In the genomic region with DNA sequence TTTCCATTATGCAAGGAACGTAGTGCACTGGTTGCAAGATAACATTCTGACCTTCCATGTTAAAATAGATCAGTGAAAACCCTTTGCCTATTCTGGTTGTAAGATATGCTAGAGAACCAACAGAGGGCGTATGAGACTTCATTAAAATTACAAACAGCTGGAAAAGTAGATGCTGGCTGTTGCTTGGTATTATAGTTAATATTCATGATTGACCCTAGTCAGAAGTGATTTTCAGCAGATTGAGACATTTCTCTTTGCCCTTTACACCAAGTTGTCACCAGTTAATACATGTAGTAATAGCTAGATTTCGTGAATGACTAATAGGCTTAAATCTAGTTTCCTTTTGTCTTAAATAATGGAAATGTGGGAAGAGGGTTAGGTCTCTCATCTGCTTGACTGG, we compare ENCODE assay signal across 10 cellular contexts. TPM values are rescaled to one million over a fixed set of nuclear protein-coding genes. Genes with fewer than 3 reads are reported as not detected.
DNase-seq lines count a peak whose midpoint lies in the region; ATAC-seq and TF ChIP-seq lines count a peak whose summit lies in the region.
"Had no signal": no experiment of that assay in that cellular context is flagged by ENCODE, and none has a peak within 500 bp of the region (broad histone marks: within the 10 kb centered on the region; RNA-seq: fewer than 3 reads in every experiment).

No MANE protein-coding gene starts in this region.

- H3K27me3 ChIP-seq in right atrium auricular region = no peaks in the 10 kb centered on the region
- H3K27me3 ChIP-seq in Peyer's patch = no peaks in the 10 kb centered on the region
- no peaks in the 10 kb centered on the region for H3K27me3 ChIP-seq in fibroblast of lung (ENCODE audit: control insufficient read depth, insufficient read depth, low read length)
- H3K27me3 ChIP-seq in upper lobe of right lung = no peaks in the 10 kb centered on the region
- H3K27me3 ChIP-seq in transverse colon = no peaks in the 10 kb centered on the region

- H4K20me1 ChIP-seq in fibroblast of lung (ENCODE audit: control insufficient read depth, extremely low read depth, insufficient read depth, low read length) = peaks cover 6% of the 10 kb centered on the region

- no peak overlapping the region for H2AFZ ChIP-seq in fibroblast of lung (ENCODE audit: low read length)

- DNase-seq in Right ventricle myocardium superior = no peak
- DNase-seq in right atrium auricular region (ENCODE audit: low spot score) = no peak
- DNase-seq in Peyer's patch = no peak
- DNase-seq in fibroblast of lung (ENCODE audit: low read depth in 2 of 2) = peak; percentile 18 to 55
- DNase-seq in upper lobe of right lung = no peak
- DNase-seq in transverse colon = no peak
- DNase-seq: effector CD8-positive, alpha-beta T cell; posterior cingulate gyrus had no signal

- H3K4me1 ChIP-seq in right atrium auricular region = peaks cover 4 to 8% of the 10 kb centered on the region in 2 donors
- H3K4me1 ChIP-seq in Peyer's patch = peaks cover 0 to 15% (median 3%) of the 10 kb centered on the region in 4 donors
- H3K4me1 ChIP-seq in fibroblast of lung (ENCODE audit: control insufficient read depth, extremely low read depth, insufficient read depth, low read length) = peaks cover 5% of the 10 kb centered on the region
- H3K4me1 ChIP-seq in upper lobe of right lung = no peaks in the 10 kb centered on the region
- peaks cover 0 to 16% (median 6%) of the 10 kb centered on the region in 4 donors for H3K4me1 ChIP-seq in transverse colon

- TF ChIP-seq EP300 in transverse colon (IDR thresholded peaks at IDR 0.05; ENCODE audit: low read depth) = no peak

- no peak for TF ChIP-seq POLR2A in Peyer's patch (IDR thresholded peaks at IDR 0.05)
- TF ChIP-seq POLR2A in transverse colon (IDR thresholded peaks at IDR 0.05) = no peak

- H3K36me3 ChIP-seq in right atrium auricular region (peaks cover 49% of the 10 kb centered on the region), Peyer's patch (peaks cover 0 to 63% (median 0%) of the 10 kb centered on the region in 3 donors), fibroblast of lung (ENCODE audit: control insufficient read depth, insufficient read depth, low read length) (peaks cover 13% of the 10 kb centered on the region), upper lobe of right lung (peaks cover 71% of the 10 kb centered on the region), transverse colon (peaks cover 0 to 61% (median 29%) of the 10 kb centered on the region in 4 donors)

- H3K4me3 ChIP-seq in right atrium auricular region (no peak overlapping the region), Peyer's patch (no peak overlapping the region), fibroblast of lung (replicated peaks in 1 of 4; ENCODE audit: control extremely low read depth in 1 of 4, insufficient read depth in 1 of 4, low read depth in 3 of 4, low read length in 4 of 4) (no peak overlapping the region), upper lobe of right lung (no peak overlapping the region), transverse colon (no peak overlapping the region)

- in situ Hi-C loops in transverse colon (cut with MboI; ENCODE audit: low pct_ligation_motif_present in 1 of 4, low pct_unique_long_range_greater_than_20kb in 1 of 4, low sequenced_read_pairs in 3 of 4) = loop anchor here (25.0 kb wide), 2 partner anchors 507 to 632 kb away; no protein-coding TSS in a partner anchor

- H3K4me2 ChIP-seq in fibroblast of lung (ENCODE audit: extremely low read depth, insufficient read depth, low read length) = no peak overlapping the region

- H3K9me3 ChIP-seq in right atrium auricular region (no peaks in the 10 kb centered on the region), Peyer's patch (no peaks in the 10 kb centered on the region), fibroblast of lung (ENCODE audit: control insufficient read depth, insufficient read depth, low read depth, low read length) (no peaks in the 10 kb centered on the region), upper lobe of right lung (no peaks in the 10 kb centered on the region), transverse colon (no peaks in the 10 kb centered on the region)

- peak; percentile 59 for ATAC-seq in Right ventricle myocardium superior (ENCODE audit: poor library complexity)
- ATAC-seq in upper lobe of right lung = no peak
- no peak for ATAC-seq in GM21360 (IDR thresholded peaks at IDR 0.05; ENCODE audit: unreplicated experiment)
- no peak for ATAC-seq in HG03439 (IDR thresholded peaks at IDR 0.05; ENCODE audit: unreplicated experiment)

- WGBS in transverse colon (ENCODE audit: low coverage in 1 of 2), 2 donors = 70 to 71% methylated on average over 3 of the region's 3 CpGs

- TF ChIP-seq CTCF in right atrium auricular region (IDR thresholded peaks at IDR 0.05) (peak in 1 of 2 donors; percentile 47), Peyer's patch (IDR thresholded peaks at IDR 0.05) (peak in 4 of 6 experiments; percentile 20 to 35 (median 30)), fibroblast of lung (conservative IDR thresholded peaks at IDR 0.05 in 1 of 2, IDR thresholded peaks at IDR 0.05 in 1 of 2; ENCODE audit: low read depth in 1 of 2, low read length in 2 of 2) (peak; percentile 42 to 56), upper lobe of right lung (IDR thresholded peaks at IDR 0.05) (peak; percentile 26), transverse colon (IDR thresholded peaks at IDR 0.05) (peak in 2 of 5 experiments; percentile 16 to 18)

- intact Hi-C loops in Right ventricle myocardium superior (cut with DNase I) (no loop called here), upper lobe of right lung (cut with DNase I) (no loop called here), transverse colon (cut with DNase I; ENCODE audit: low total_unique reads) (no loop called here)

- H3K79me2 ChIP-seq in fibroblast of lung (ENCODE audit: control insufficient read depth, insufficient read depth, low read length) = peaks cover 58% of the 10 kb centered on the region

- no peak overlapping the region for H3K9ac ChIP-seq in fibroblast of lung (ENCODE audit: insufficient read depth, low read length)

- H3K27ac ChIP-seq in right atrium auricular region (no peak overlapping the region), Peyer's patch (no peak overlapping the region), fibroblast of lung (ENCODE audit: insufficient read depth, low read length) (no peak overlapping the region), upper lobe of right lung (no peak overlapping the region), transverse colon (no peak overlapping the region)

RNA-seq across cellular contexts. Expression of gene FGF18, which starts 13.8 kb away (rescaled TPM):
- total RNA-seq in Right ventricle myocardium superior = 5.8 TPM
- total RNA-seq in right atrium auricular region = 1 to 10 TPM; 2.2 to 2.7 TPM
- total RNA-seq in Peyer's patch = under 1 TPM in 1 of 4 donors, not detected in 3; 0.53 TPM
- 8.0 and 19.3 TPM in 2 replicates for total RNA-seq in fibroblast of lung
- 0.33 and 2.0 TPM in 2 replicates for polyA plus RNA-seq in fibroblast of lung
- polyA plus RNA-seq in fibroblast of lung (2012) = 0.49 and 3.6 TPM in 2 replicates
- 2.6 TPM in 1 of 2 replicates, not detected in the other for polyA minus RNA-seq in fibroblast of lung (ENCODE audit: low replicate concordance)
- 4.2 TPM for total RNA-seq in upper lobe of right lung
- total RNA-seq in transverse colon = under 1 TPM in 2 of 4 donors, not detected in 2; 0.14 to 0.32 TPM

RNA-seq across cellular contexts. Expression of gene NPM1, which starts 18.0 kb away (rescaled TPM):
- 342 TPM for total RNA-seq in Right ventricle myocardium superior
- total RNA-seq in right atrium auricular region = 100 to 1,000 TPM; 271 to 353 TPM
- 100 to 1,000 TPM; 167 to 468 (median 197) TPM for total RNA-seq in Peyer's patch
- total RNA-seq in fibroblast of lung = 1,067 and 1,412 TPM in 2 replicates
- 4,158 and 5,062 TPM in 2 replicates for polyA plus RNA-seq in fibroblast of lung
- 2,217 and 3,001 TPM in 2 replicates for polyA plus RNA-seq in fibroblast of lung (2012)
- 359 and 452 TPM in 2 replicates for polyA minus RNA-seq in fibroblast of lung (ENCODE audit: low replicate concordance)
- total RNA-seq in upper lobe of right lung = 585 TPM
- 1,000 to 10,000 TPM in 1 of 4 donors, 100 to 1,000 TPM in 3; 279 to 2,349 (median 380) TPM for total RNA-seq in transverse colon

Comparison
In these comparisons a context has a peak if more than half of its experiments do, and no peak if none do; other contexts are left out.
1. DNase-seq: peak in fibroblast of lung (2 of 2); none in Right ventricle myocardium superior (single experiment), right atrium auricular region (single experiment), Peyer's patch (0 of 3), upper lobe of right lung (single experiment) and transverse colon (single experiment).